In genomic region chr22:30882181-30882771, GRCh38 we compare ENCODE assay signal across 24 cellular contexts.
DNase-seq lines count a peak whose midpoint lies in the region; ATAC-seq, FAIRE-seq and TF ChIP-seq lines count a peak whose summit lies in the region.
"Had no signal": no experiment of that assay in that cellular context is flagged by ENCODE, and none has a peak within 500 bp of the region (broad histone marks: within the 10 kb centered on the region; RNA-seq: fewer than 3 reads in every experiment).

No MANE protein-coding gene starts in this region.

- 0 out of 2 replicates have a peak overlapping the region, but pooled peaks have one; percentile 17 for H3K27ac ChIP-seq in H1 (ENCODE audit: low read depth, low read length)
- no peak overlapping the region for H3K27ac ChIP-seq in mesendoderm (ENCODE audit: low read depth, low read length)
- H3K27ac ChIP-seq: parathyroid adenoma, SJSA1, skin epidermis, tibial nerve had no signal

- no peaks in the 10 kb centered on the region for H3K9me3 ChIP-seq in H1 (ENCODE audit: insufficient read depth in 2 of 2, low read depth in 1 of 2, low read length in 1 of 2)
- H3K9me3 ChIP-seq: BE2C, SJSA1, tibial nerve had no signal

- no peaks in the 10 kb centered on the region for H3K36me3 ChIP-seq in H1 (ENCODE audit: control insufficient read depth in 2 of 4, insufficient read depth in 4 of 4, low read length in 3 of 4)
- no peaks in the 10 kb centered on the region for H3K36me3 ChIP-seq in mesendoderm (ENCODE audit: control insufficient read depth, insufficient read depth, low read length)
- H3K36me3 ChIP-seq: BE2C, SJSA1 had no signal

- CTCF ChIA-PET in H1 (lab: Charles Lee; ENCODE audit: partially characterized antibody) = interaction anchor here (0.5 to 1.8 kb wide), 5 partner anchors 8 to 79 kb away, joined by 3 to 12 read pairs (median 4); no protein-coding TSS in a partner anchor

- no peak overlapping the region for H2BK12ac ChIP-seq in H1 (ENCODE audit: low read depth, low read length)

- H3K4me3 ChIP-seq in H1 (ENCODE audit: extremely low read depth in 1 of 4, insufficient read depth in 2 of 4, low read depth in 3 of 4, low read length in 4 of 4) (no peak overlapping the region), mesendoderm (ENCODE audit: low read length) (no peak overlapping the region)
- H3K4me3 ChIP-seq: SJSA1, skin epidermis, tibial nerve had no signal

- H3K79me1 ChIP-seq in H1 (ENCODE audit: low read depth, low read length) (no peaks in the 10 kb centered on the region), mesendoderm (ENCODE audit: low read length) (no peaks in the 10 kb centered on the region)

- H2AK5ac ChIP-seq in H1 (ENCODE audit: low read depth, low read length) (no peak overlapping the region), mesendoderm (ENCODE audit: low read length) (no peak overlapping the region)

- TF ChIP-seq CTCF in H1 (IDR thresholded peaks at IDR 0.05; ENCODE audit: control extremely low read depth in 1 of 3, insufficient read depth in 1 of 3, low read depth in 1 of 3, low read length in 3 of 3) = no peak

- H2BK5ac ChIP-seq in H1 (ENCODE audit: low read depth, low read length) (no peak overlapping the region), mesendoderm (ENCODE audit: low read length) (no peak overlapping the region)

- H3K4me2 ChIP-seq in H1 (ENCODE audit: insufficient read depth in 1 of 2, low read depth in 2 of 2, low read length in 2 of 2) = no peak overlapping the region
- H3K4me2 ChIP-seq in mesendoderm (ENCODE audit: low read length) = no peak overlapping the region

- no peaks in the 10 kb centered on the region for H3K27me3 ChIP-seq in H1 (replicated peaks in 1 of 4; ENCODE audit: control insufficient read depth in 3 of 4, extremely low read depth in 1 of 4, insufficient read depth in 3 of 4, low read length in 3 of 4)
- H3K27me3 ChIP-seq in mesendoderm (ENCODE audit: insufficient read depth, low read length, poor library complexity) = no peaks in the 10 kb centered on the region
- H3K27me3 ChIP-seq: BE2C, SJSA1, tibial nerve had no signal

- H3K4ac ChIP-seq in H1 (replicated peaks; ENCODE audit: insufficient read length, low read depth, low read length) = no peak overlapping the region
- H3K4ac ChIP-seq in mesendoderm (ENCODE audit: low read depth, low read length) = no peak overlapping the region

- H4K8ac ChIP-seq in H1 (ENCODE audit: extremely low read depth, insufficient read depth, low read length) = 0 out of 2 replicates have a peak overlapping the region, but pooled peaks have one; percentile 65
- no peak overlapping the region for H4K8ac ChIP-seq in mesendoderm (ENCODE audit: low read depth, low read length)

- H2BK120ac ChIP-seq in H1 (replicated peaks; ENCODE audit: low read depth, low read length) = no peak overlapping the region
- no peak overlapping the region for H2BK120ac ChIP-seq in mesendoderm (ENCODE audit: low read depth, low read length)

- H3K14ac ChIP-seq in H1 (ENCODE audit: insufficient read length) = no peak overlapping the region

- FAIRE-seq in H1 (lab: Jason Lieb, UNC) = no peak
- FAIRE-seq: endothelial cell of umbilical vein, HTR-8/SVneo, islet of Langerhans had no signal

- no peaks in the 10 kb centered on the region for H3K23me2 ChIP-seq in H1 (ENCODE audit: low read depth, low read length)

- WGBS in H1 (ENCODE audit: extremely low coverage in 1 of 2, insufficient coverage in 1 of 2, insufficient read length in 1 of 2, insufficient replicate concordance in 2 of 2, low coverage in 1 of 2, low lambda C conversion rate in 2 of 2, missing lambda C conversion rate in 1 of 2), 2 experiments = 82% methylated on average over 7 of the region's 7 CpGs; no CpG with 5 or more reads in 1 of the 2 experiments
- WGBS in mesendoderm (ENCODE audit: extremely low coverage, insufficient coverage, low lambda C conversion rate) = no CpG with 5 or more reads among the region's 7 CpGs

- H3K56ac ChIP-seq in H1 (replicated peaks; ENCODE audit: insufficient read length, low read depth, low read length) = no peak overlapping the region
- H3K56ac ChIP-seq in mesendoderm (ENCODE audit: low read length) = no peak overlapping the region

- POLR2A ChIA-PET in H1 (lab: Charles Lee; ENCODE audit: partially characterized antibody) = interaction anchor here (1.3 kb wide), 1 partner anchor 86 kb away, joined by 3 read pairs; the partner anchor contains the start of gene MORC2

- no peak for TF ChIP-seq POLR2A in H1 (IDR thresholded peaks at IDR 0.05; ENCODE audit: control extremely low read depth in 1 of 2, low read depth in 2 of 2, low read length in 2 of 2)

- H3K79me2 ChIP-seq in H1 (ENCODE audit: control insufficient read depth in 1 of 2, insufficient read depth in 2 of 2, low read length in 2 of 2) (no peaks in the 10 kb centered on the region), mesendoderm (ENCODE audit: control insufficient read depth, insufficient read depth, low read length) (no peaks in the 10 kb centered on the region)
- H3K79me2 ChIP-seq: parathyroid adenoma had no signal

- H2BK20ac ChIP-seq in H1 (ENCODE audit: low read length) = no peak overlapping the region

- intact Hi-C loops in Right ventricle myocardium inferior (cut with DNase I) (loop anchor here (10.0 kb wide), 1 partner anchor 117 kb away; no protein-coding TSS in a partner anchor), cardiac septum (cut with DNase I) (no loop called here)

- H4K5ac ChIP-seq in H1 (ENCODE audit: insufficient read length, low read depth, low read length) (no peak overlapping the region), mesendoderm (ENCODE audit: low read length) (no peak overlapping the region)

- H2AFZ ChIP-seq in H1 (ENCODE audit: low read length) = no peak overlapping the region
- H2AFZ ChIP-seq: parathyroid adenoma had no signal

- TF ChIP-seq RAD21 in H1 (IDR thresholded peaks at IDR 0.05 in 1 of 2, conservative IDR thresholded peaks at IDR 0.05 in 1 of 2; ENCODE audit: low read depth in 2 of 2, low read length in 2 of 2) = no peak

- no peak overlapping the region for H4K91ac ChIP-seq in H1 (replicated peaks; ENCODE audit: insufficient read length, low read length)

- H2BK15ac ChIP-seq in H1 (ENCODE audit: low read length) (no peak overlapping the region), mesendoderm (replicated peaks; ENCODE audit: low read depth) (no peak overlapping the region)

- no peak for TF ChIP-seq EP300 in H1 (IDR thresholded peaks at IDR 0.05; ENCODE audit: borderline replicate concordance in 1 of 2, low read depth in 2 of 2, low read length in 2 of 2)

- H3K18ac ChIP-seq in H1 (ENCODE audit: extremely low read depth, low read length) (no peak overlapping the region), mesendoderm (ENCODE audit: low read length) (no peak overlapping the region)

- H3K4me1 ChIP-seq in H1 (replicated peaks in 1 of 4; ENCODE audit: control insufficient read depth in 3 of 4, insufficient read depth in 4 of 4, low read length in 3 of 4) = peaks cover 0 to 7% (median 3%) of the 10 kb centered on the region in 4 experiments; a peak in 4 of 7 replicates
- H3K4me1 ChIP-seq in mesendoderm (ENCODE audit: control insufficient read depth, low read depth, low read length) = no peaks in the 10 kb centered on the region
- H3K4me1 ChIP-seq: SJSA1, tibial nerve had no signal

- ATAC-seq in Right ventricle myocardium inferior (no peak), GM21447 (IDR thresholded peaks at IDR 0.05; ENCODE audit: unreplicated experiment) (no peak), HG03439 (IDR thresholded peaks at IDR 0.05; ENCODE audit: unreplicated experiment) (no peak)
- ATAC-seq: naive thymus-derived CD4-positive, alpha-beta T cell had no signal

- no peak overlapping the region for H3K9ac ChIP-seq in H1 (replicated peaks in 1 of 4; ENCODE audit: extremely low read depth in 1 of 4, low read depth in 3 of 4, low read length in 3 of 4)
- H3K9ac ChIP-seq in mesendoderm (ENCODE audit: low read length) = no peak overlapping the region
- H3K9ac ChIP-seq: parathyroid adenoma had no signal

- peak; percentile 21 for DNase-seq in Right ventricle myocardium inferior (ENCODE audit: missing footprints)
- no peak for DNase-seq in cardiac septum (ENCODE audit: low spot score)
- DNase-seq in H1 (ENCODE audit: low read depth in 1 of 2, low spot score in 2 of 2) = no peak
- DNase-seq in mesendoderm = peak; percentile 13
- no peak for DNase-seq in 8988T
- no peak for DNase-seq in NCI-H128 (lab: John Stamatoyannopoulos, UW; ENCODE audit: unreplicated experiment)
- DNase-seq: activated CD4-positive, alpha-beta T cell treated with anti-CD3 and anti-CD28 coated beads, Interleukin-2, amount 50 U/mL, for 4 hours; activated CD8-positive, alpha-beta memory T cell treated with anti-CD3 and anti-CD28 coated beads, Interleukin-2, amount 50 U/mL, for 48 hours; activated effector memory CD4-positive, alpha-beta T cell treated with anti-CD3 and anti-CD28 coated beads, Interleukin-2, amount 50 U/mL, for 16 hours; Calu3; naive thymus-derived CD4-positive, alpha-beta T cell; NCI-H1417; NCI-H526; stimulated activated CD4-positive, alpha-beta T cell treated with anti-CD3 and anti-CD28 coated beads, Interleukin-4, amount 100 ng/mL, for 1 hour had no signal

- H3K23ac ChIP-seq in H1 (ENCODE audit: insufficient read length) = no peak overlapping the region
- no peak overlapping the region for H3K23ac ChIP-seq in mesendoderm (ENCODE audit: low read length)

- no peaks in the 10 kb centered on the region for H4K20me1 ChIP-seq in H1 (replicated peaks in 1 of 2; ENCODE audit: control insufficient read depth in 1 of 2, insufficient read depth in 2 of 2, low read length in 2 of 2)

TF ChIP-seq in H1, 55 proteins besides CTCF, POLR2A, EP300 and RAD21 (continues in another document):
- TF ChIP-seq KDM4A (IDR thresholded peaks at IDR 0.05; ENCODE audit: low read depth, low read length, severe bottlenecking) = no peak
- no peak for TF ChIP-seq SIX5 (IDR thresholded peaks at IDR 0.05; ENCODE audit: low read depth, low read length)
- TF ChIP-seq JUN (IDR thresholded peaks at IDR 0.05; ENCODE audit: low read depth, low read length) = no peak
- no peak for TF ChIP-seq EZH2 (IDR thresholded peaks at IDR 0.05; ENCODE audit: low read depth, low read length, severe bottlenecking)
- TF ChIP-seq TAF7 (optimal IDR thresholded peaks at IDR 0.05; ENCODE audit: borderline replicate concordance, low read depth, low read length) = no peak
- no peak for TF ChIP-seq POLR2AphosphoS5 (IDR thresholded peaks at IDR 0.05; ENCODE audit: low read depth, low read length)
- TF ChIP-seq CBX8 (IDR thresholded peaks at IDR 0.05; ENCODE audit: borderline replicate concordance, low read depth, low read length) = no peak
- TF ChIP-seq KDM5A (IDR thresholded peaks at IDR 0.05; ENCODE audit: low read length) = no peak
- no peak for TF ChIP-seq FOSL1 (IDR thresholded peaks at IDR 0.05; ENCODE audit: insufficient read depth, low read depth, low read length)
- no peak for TF ChIP-seq ASH2L (IDR thresholded peaks at IDR 0.05; ENCODE audit: low read length)
- TF ChIP-seq E2F6 (IDR thresholded peaks at IDR 0.05) = no peak

Comparison
In these comparisons a context has a peak if more than half of its experiments do, and no peak if none do; other contexts are left out.
1. DNase-seq: peak in Right ventricle myocardium inferior (single experiment) and mesendoderm (single experiment); none in cardiac septum (single experiment), H1 (0 of 2), 8988T (single experiment) and NCI-H128 (single experiment).